ENCODE assay signal across 13 cellular contexts in the genomic region with DNA sequence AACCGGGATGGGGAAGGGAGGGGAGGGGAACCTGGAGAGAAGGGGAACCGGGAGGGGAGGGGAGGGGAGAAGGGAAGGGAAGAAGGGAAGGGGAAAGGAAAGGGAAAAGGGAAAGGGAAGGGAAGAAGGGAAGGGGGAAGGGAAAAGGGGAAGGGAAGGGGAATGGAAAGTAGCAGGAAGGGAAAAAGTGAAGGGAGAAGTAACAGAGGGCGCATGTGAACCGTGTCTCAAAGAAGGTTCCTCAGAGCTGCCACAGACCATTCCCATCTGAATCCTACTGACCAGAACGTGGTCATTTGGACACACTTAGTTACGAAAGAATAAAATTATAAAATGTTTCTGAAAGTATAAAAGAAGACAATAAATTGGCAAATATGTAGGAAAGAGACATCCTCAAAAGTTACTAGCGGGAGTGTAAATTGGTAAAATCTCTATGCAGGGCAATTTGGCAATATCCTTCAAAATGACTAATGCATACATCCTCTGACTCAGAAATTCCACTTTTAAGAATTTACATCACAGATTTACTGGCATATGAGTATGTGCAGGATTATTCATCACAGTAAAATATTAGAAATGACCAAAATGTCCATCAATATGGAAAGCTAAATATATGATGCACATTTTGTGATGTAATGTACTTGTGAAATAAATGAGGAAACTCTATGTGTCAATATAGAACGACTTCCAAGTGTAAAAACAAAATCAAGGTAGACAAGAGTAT. TPM values are rescaled to one million over a fixed set of nuclear protein-coding genes. Genes with fewer than 3 reads are reported as not detected.
A peak's percentile ranks its signal among the peaks of the same experiment; 100 is the strongest.
DNase-seq lines count a peak whose midpoint lies in the region; ATAC-seq, FAIRE-seq and TF ChIP-seq lines count a peak whose summit lies in the region.
"Had no signal": no experiment of that assay in that cellular context is flagged by ENCODE, and none has a peak within 500 bp of the region (broad histone marks: within the 10 kb centered on the region; RNA-seq: fewer than 3 reads in every experiment).

No MANE protein-coding gene starts in this region.

- POLR2A ChIA-PET in A549 (lab: Yijun Ruan, JAX) = no interaction called here

- H3K4me1 Mint-ChIP-seq in HFFc6 (ENCODE audit: low read depth) = peaks cover 11% of the 10 kb centered on the region
- H3K4me1 Mint-ChIP-seq: activated CD4-positive, alpha-beta T cell treated with anti-CD3 and anti-CD28 coated beads, Interleukin-2, amount 10 ng/mL, durations not matched to agents 7 days and 5 days; CD14-positive monocyte had no signal

- no peak for FAIRE-seq in A549 (lab: Jason Lieb, UNC)
- FAIRE-seq in GM12891 (lab: Jason Lieb, UNC) = no peak

- TF ChIP-seq EP300 in A549 (IDR thresholded peaks at IDR 0.05) = no peak

- H3K36me3 Mint-ChIP-seq in HFFc6 (ENCODE audit: low read depth) = peaks cover 4% of the 10 kb centered on the region; the same call in 1 of the 2 replicates
- H3K36me3 Mint-ChIP-seq: CD14-positive monocyte had no signal

- in situ Hi-C loops in HAP-1 (cut with MboI; ENCODE audit: low sequenced_read_pairs) = no loop called here

- H3K27me3 Mint-ChIP-seq in HFFc6 (ENCODE audit: insufficient read depth) = no peaks in the 10 kb centered on the region

- no peak for TF ChIP-seq CTCF in A549 (IDR thresholded peaks at IDR 0.05)
- no peak for TF ChIP-seq CTCF in HFFc6 (IDR thresholded peaks at IDR 0.05)

- peak overlapping the region; percentile 53 for H3K4me3 Mint-ChIP-seq in HFFc6
- H3K4me3 Mint-ChIP-seq: activated CD4-positive, alpha-beta T cell treated with anti-CD3 and anti-CD28 coated beads, Interleukin-2, amount 10 ng/mL, durations not matched to agents 7 days and 5 days; CD14-positive monocyte had no signal

- peak overlapping the region; percentile 70 for H3K27ac Mint-ChIP-seq in HFFc6
- H3K27ac Mint-ChIP-seq: activated CD4-positive, alpha-beta T cell treated with anti-CD3 and anti-CD28 coated beads, Interleukin-2, amount 10 ng/mL, durations not matched to agents 7 days and 5 days had no signal

- peaks cover 5% of the 10 kb centered on the region; the same call in 1 of the 2 replicates for H3K9me3 Mint-ChIP-seq in HFFc6

- H3K27ac ChIP-seq in A549 = 0 out of 6 replicates have a peak overlapping the region, but pooled peaks of 1 of the 2 experiments have one; percentile 21

- H3K9me3 ChIP-seq in A549 = 0 out of 3 replicates have a peak, but pooled peaks cover 2% of the 10 kb centered on the region
- H3K9me3 ChIP-seq in HAP-1 = no peaks in the 10 kb centered on the region

- CTCF ChIA-PET in A549 (lab: Yijun Ruan, JAX) = interaction anchor here (0.5 to 1.4 kb wide), 5 partner anchors 9 to 195 kb away, joined by 3 to 5 read pairs (median 3); no protein-coding TSS in a partner anchor

- WGBS in A549 (ENCODE audit: missing lambda C conversion rate) = 24% methylated on average over 7 of the region's 8 CpGs

- peaks cover 3% of the 10 kb centered on the region; the same call in 1 of the 2 replicates for H3K27me3 ChIP-seq in HAP-1 (ENCODE audit: low read depth)

- H3K4me3 ChIP-seq in A549 (no peak overlapping the region), HAP-1 (no peak overlapping the region)

- ATAC-seq in A549 = peak in 1 of 2 experiments; percentile 64; a peak in 1 of 6 replicates
- peak; percentile 84 for ATAC-seq in SK-N-SH treated with all-trans-retinoic acid at 6 μM for 48 hours
- ATAC-seq: right cardiac atrium had no signal

- H3K4me1 ChIP-seq in A549 (0 out of 3 replicates have a peak, but pooled peaks cover 8% of the 10 kb centered on the region), HAP-1 (no peaks in the 10 kb centered on the region)

- TF ChIP-seq POLR2A in A549 (IDR thresholded peaks at IDR 0.05; ENCODE audit: low read length) (no peak), GM12891 (IDR thresholded peaks at IDR 0.05; ENCODE audit: low read depth, low read length) (no peak)

- H3K4me2 ChIP-seq in A549 = peak overlapping the region; percentile 27; the same call in 1 of the 3 replicates

- no peak for TF ChIP-seq RAD21 in A549 (conservative IDR thresholded peaks at IDR 0.05 in 1 of 2, IDR thresholded peaks at IDR 0.05 in 1 of 2)

- DNase-seq in A549 (ENCODE audit: low read depth in 1 of 2, low spot score in 1 of 2) = no peak
- DNase-seq in HFFc6 = peak; percentile 80
- DNase-seq in fibroblast of peridontal ligament (ENCODE audit: extremely low read depth) = peak; percentile 70
- no peak for DNase-seq in HAP-1 (ENCODE audit: low spot score in 2 of 2)
- DNase-seq in GM12891 (ENCODE audit: insufficient read length, low spot score) = no peak
- DNase-seq in NCI-H1092 (lab: John Stamatoyannopoulos, UW) = no peak
- no peak for DNase-seq in superior temporal gyrus (ENCODE audit: extremely low spot score)
- DNase-seq: activated CD4-positive, alpha-beta T cell treated with anti-CD3 and anti-CD28 coated beads, Interleukin-2, amount 10 ng/mL, durations not matched to agents 7 days and 5 days; caudate nucleus; right cardiac atrium had no signal

- no peaks in the 10 kb centered on the region for H3K36me3 ChIP-seq in HAP-1 (replicated peaks)

TF ChIP-seq in A549, 52 proteins besides CTCF, POLR2A, EP300 and RAD21 (continues in another document):
- TF ChIP-seq CEBPB (IDR thresholded peaks at IDR 0.05) (peak; percentile 19 to 26; a peak in 2 of 4 replicates), FOSL2 (IDR thresholded peaks at IDR 0.05) (peak; percentile 67), FOSL2 (CRISPR knock-in tag; IDR thresholded peaks at IDR 0.05) (peak; percentile 66), JUNB (IDR thresholded peaks at IDR 0.05) (peak; percentile 81), ATOH8 (CRISPR knock-in tag; IDR thresholded peaks at IDR 0.05; ENCODE audit: low read depth) (no peak)

TF ChIP-seq in SK-N-SH treated with all-trans-retinoic acid at 6 μM for 48 hours, 23 proteins besides CTCF, POLR2A, EP300 and RAD21:
- peak; percentile 66 for TF ChIP-seq ISL1 (CRISPR knock-in tag; IDR thresholded peaks at IDR 0.05)
- TF ChIP-seq TOX (CRISPR knock-in tag; IDR thresholded peaks at IDR 0.05; ENCODE audit: borderline replicate concordance) = peak; percentile 89; the same call in 1 of the 2 replicates
- no peak for TF ChIP-seq SNAI2 (CRISPR knock-in tag; IDR thresholded peaks at IDR 0.05)
- no peak for TF ChIP-seq ZFP30 (CRISPR knock-in tag; IDR thresholded peaks at IDR 0.05)
- TF ChIP-seq RARB (CRISPR knock-in tag; IDR thresholded peaks at IDR 0.05) = no peak

TF ChIP-seq in GM12891, 5 proteins besides CTCF, POLR2A, EP300 and RAD21:
- TF ChIP-seq POLR2AphosphoS5 (IDR thresholded peaks at IDR 0.05; ENCODE audit: low read depth, low read length) (no peak), POU2F2 (IDR thresholded peaks at IDR 0.05; ENCODE audit: low read depth, low read length) (no peak)
TF ChIP-seq in GM12891: peak in this region for 0.

RNA-seq across cellular contexts. Expression of gene C10orf67, which starts 12.9 kb away (rescaled TPM):
- 0.09 TPM in 1 of 2 replicates, not detected in the other for polyA plus RNA-seq in A549 (2011; rRNA removed)
- not detected in 2 replicates for polyA plus RNA-seq in A549 (2012; cell fraction: cytosol; rRNA removed)
- 0.01 TPM in 1 of 2 replicates, not detected in the other for polyA plus RNA-seq in A549 (2012; cell fraction: nucleus; rRNA removed)
- 0.05 to 0.12 TPM (median 0.06 TPM) in 3 replicates for polyA plus RNA-seq in A549 (2017; fragmentation: RNase III; extraction: RNeasy Plus Mini Kit Qiagen cat#74134 plus additional on column Dnase treatment)
- not detected in 2 replicates for polyA minus RNA-seq in A549 (2011; rRNA and poly(A)+ RNA removed)
- under 1 TPM; 0.10 to 0.88 (median 0.33) TPM for total RNA-seq in HFFc6 (2021; fragmentation: NEBNext Ultra II Directional; extraction: Animal tissue kit (Norgen Biotek cat#: 25700))
- polyA plus RNA-seq in GM12891 (2012; ENCODE audit: low read depth, missing spikeins) = not detected
- total RNA-seq: SK-MEL-5 had no signal
- polyA plus RNA-seq: CD14-positive monocyte had no signal

Comparison
In these comparisons a context has a peak if more than half of its experiments do, and no peak if none do; other contexts are left out.
1. DNase-seq: peak in HFFc6 (single experiment) and fibroblast of peridontal ligament (single experiment); none in A549 (0 of 2), HAP-1 (0 of 2), GM12891 (single experiment), NCI-H1092 (single experiment) and superior temporal gyrus (single experiment).